In the genomic region with DNA sequence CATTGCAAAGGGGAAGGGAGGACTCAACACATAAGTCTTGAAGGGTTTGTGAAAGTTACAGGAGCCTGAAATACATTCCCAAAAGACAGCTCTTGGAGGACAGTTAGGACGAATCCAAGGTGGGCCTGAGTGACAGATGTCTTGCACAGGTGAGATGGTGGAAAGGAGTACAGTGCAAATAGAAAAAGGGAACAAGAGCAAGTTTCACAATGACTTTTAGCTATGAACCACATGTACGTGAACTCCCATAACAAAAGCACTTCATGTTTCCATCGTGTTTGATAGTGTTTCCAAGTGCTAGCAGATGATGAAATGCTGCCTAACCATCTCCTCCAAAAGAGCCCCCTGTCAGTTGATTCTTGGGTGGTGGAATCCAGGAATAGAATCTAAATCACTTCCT, we compare ENCODE assay signal across 10 cellular contexts. TPM values are rescaled to one million over a fixed set of nuclear protein-coding genes. Genes with fewer than 3 reads are reported as not detected.
A peak's percentile ranks its signal among the peaks of the same experiment; 100 is the strongest.
DNase-seq lines count a peak whose midpoint lies in the region; ATAC-seq, FAIRE-seq and TF ChIP-seq lines count a peak whose summit lies in the region.
"Had no signal": no experiment of that assay in that cellular context is flagged by ENCODE, and none has a peak within 500 bp of the region (broad histone marks: within the 10 kb centered on the region; RNA-seq: fewer than 3 reads in every experiment).

No MANE protein-coding gene starts in this region.

- peak; percentile 86 for ATAC-seq in GM19035 (IDR thresholded peaks at IDR 0.05; ENCODE audit: unreplicated experiment)
- ATAC-seq in HG02642 (IDR thresholded peaks at IDR 0.05; ENCODE audit: poor library complexity, unreplicated experiment): peak; percentile 84
- ATAC-seq in natural killer cell treated with Interleukin-12 subunit alpha and Interleukin-12 subunit beta and Interleukin-15 and Interleukin-18, amount 100 ng/mL, for 72 hours: peak; percentile 17 to 30

- no peaks in the 10 kb centered on the region for H3K9me3 Mint-ChIP-seq in natural killer cell treated with Interleukin-12 subunit alpha and Interleukin-12 subunit beta and Interleukin-15 and Interleukin-18, amount 100 ng/mL, for 72 hours

- peaks cover 64 to 96% of the 10 kb centered on the region in 2 donors for H3K4me1 Mint-ChIP-seq in natural killer cell treated with Interleukin-12 subunit alpha and Interleukin-12 subunit beta and Interleukin-15 and Interleukin-18, amount 100 ng/mL, for 72 hours (ENCODE audit: low read depth in 2 of 2)

- no peaks in the 10 kb centered on the region for H3K27me3 Mint-ChIP-seq in natural killer cell treated with Interleukin-12 subunit alpha and Interleukin-12 subunit beta and Interleukin-15 and Interleukin-18, amount 100 ng/mL, for 72 hours

- peaks cover 80% of the 10 kb centered on the region for H3K36me3 Mint-ChIP-seq in natural killer cell treated with Interleukin-12 subunit alpha and Interleukin-12 subunit beta and Interleukin-15 and Interleukin-18, amount 100 ng/mL, for 72 hours

- in situ Hi-C loops in KBM-7 (cut with MboI; ENCODE audit: low pct_unique_long_range_greater_than_20kb, low sequenced_read_pairs): loop anchor here (25.0 kb wide), 1 partner anchor 412 kb away; no protein-coding TSS in a partner anchor

- TF ChIP-seq POLR2A in H54 (IDR thresholded peaks at IDR 0.05; ENCODE audit: low read depth, low read length): no peak

- H3K4me3 Mint-ChIP-seq in natural killer cell treated with Interleukin-12 subunit alpha and Interleukin-12 subunit beta and Interleukin-15 and Interleukin-18, amount 100 ng/mL, for 72 hours: peak overlapping the region; percentile 93

- H3K27ac Mint-ChIP-seq in natural killer cell treated with Interleukin-12 subunit alpha and Interleukin-12 subunit beta and Interleukin-15 and Interleukin-18, amount 100 ng/mL, for 72 hours: peak overlapping the region in 1 of 2 donors; percentile 100

- FAIRE-seq in H54 (lab: Jason Lieb, UNC): no peak

- DNase-seq in KBM-7: peak; percentile 16
- no peak for DNase-seq in natural killer cell treated with Interleukin-12 subunit alpha and Interleukin-12 subunit beta and Interleukin-15 and Interleukin-18, amount 100 ng/mL, for 72 hours (ENCODE audit: low spot score)
- no peak for DNase-seq in NCI-H2081 treated with DMSO at 0.1 percent for 48 hours (lab: John Stamatoyannopoulos, UW)
- no peak for DNase-seq in NCI-H146 treated with DMSO at 0.1 percent for 48 hours (lab: John Stamatoyannopoulos, UW; ENCODE audit: unreplicated experiment)
- no peak for DNase-seq in H54 (ENCODE audit: insufficient read length, low spot score)
- DNase-seq: WERI-Rb-1 had no signal

RNA-seq across cellular contexts. Expression of gene IL18RAP, which starts 1.8 kb away (rescaled TPM):
- total RNA-seq in natural killer cell treated with Interleukin-12 subunit alpha and Interleukin-12 subunit beta and Interleukin-15 and Interleukin-18, amount 100 ng/mL, for 72 hours: 100 to 1,000 TPM; 159 to 355 TPM
- total RNA-seq: chondrocyte had no signal

RNA-seq across cellular contexts. Expression of gene SLC9A4, which starts 48.3 kb away (rescaled TPM):
- under 1 TPM; 0.10 to 0.14 TPM for total RNA-seq in natural killer cell treated with Interleukin-12 subunit alpha and Interleukin-12 subunit beta and Interleukin-15 and Interleukin-18, amount 100 ng/mL, for 72 hours
- total RNA-seq: chondrocyte, right atrium auricular region had no signal

Comparison
In these comparisons a context has a peak if more than half of its experiments do, and no peak if none do; other contexts are left out.
1. ATAC-seq: peak in every context shown above with its lines; median percentile 86 in GM19035; 84 in HG02642; 24 in natural killer cell treated with Interleukin-12 subunit alpha and Interleukin-12 subunit beta and Interleukin-15 and Interleukin-18, amount 100 ng/mL, for 72 hours.